Comparison of ENCODE assay signal across 10 cellular contexts in the genomic region with DNA sequence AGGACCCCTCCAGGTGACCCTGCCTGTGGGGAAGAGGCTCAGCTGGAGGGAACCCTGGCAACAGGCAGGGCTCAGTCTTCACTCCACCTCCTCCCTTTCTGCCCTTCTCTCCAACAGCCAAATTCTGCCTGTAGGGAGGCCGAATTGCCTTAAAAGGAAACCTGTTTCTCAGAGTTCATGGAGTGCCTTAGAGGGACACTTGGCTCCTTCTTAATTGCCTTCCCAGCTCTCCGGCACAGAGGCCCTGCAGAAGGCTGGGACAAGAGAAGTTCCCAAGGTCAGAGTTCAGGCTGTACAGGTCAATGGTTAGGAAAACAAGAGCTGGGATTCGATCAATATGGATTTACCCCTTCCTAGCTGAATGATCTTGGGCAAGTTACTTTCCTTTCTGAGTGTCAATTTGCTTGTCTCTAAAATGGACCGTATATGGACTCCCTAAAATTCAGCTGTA. TPM values are rescaled to one million over a fixed set of nuclear protein-coding genes. Genes with fewer than 3 reads are reported as not detected.
DNase-seq lines count a peak whose midpoint lies in the region; ATAC-seq and TF ChIP-seq lines count a peak whose summit lies in the region.
"Had no signal": no experiment of that assay in that cellular context is flagged by ENCODE, and none has a peak within 500 bp of the region (broad histone marks: within the 10 kb centered on the region; RNA-seq: fewer than 3 reads in every experiment).

No MANE protein-coding gene starts in this region.

- H3K9me3 ChIP-seq in HEK293 (ENCODE audit: control insufficient read depth, insufficient read depth, low read depth, low read length) (no peaks in the 10 kb centered on the region), skeletal muscle tissue (ENCODE audit: control insufficient read depth in 3 of 3, low read length in 3 of 3) (no peaks in the 10 kb centered on the region)

- no peaks in the 10 kb centered on the region for H3K27me3 ChIP-seq in skeletal muscle tissue (ENCODE audit: control insufficient read depth in 3 of 3, insufficient read depth in 3 of 3, low read length in 3 of 3)

- H3K36me3 ChIP-seq in HEK293 (ENCODE audit: control insufficient read depth in 2 of 2, insufficient read depth in 1 of 2, low read length in 2 of 2) = no peaks in the 10 kb centered on the region
- H3K36me3 ChIP-seq in skeletal muscle tissue (ENCODE audit: control insufficient read depth in 3 of 3, insufficient read depth in 3 of 3, low read length in 3 of 3) = peaks cover 0 to 8% (median 2%) of the 10 kb centered on the region in 3 donors

- no peaks in the 10 kb centered on the region for H3K36me3 Mint-ChIP-seq in natural killer cell

- CTCF ChIA-PET in HEK293 (lab: Yijun Ruan, JAX) = interaction anchor here (1.1 to 5.5 kb wide), 5 partner anchors 10 to 20 kb away, joined by 3 to 74 read pairs (median 5); no protein-coding TSS in a partner anchor

- TF ChIP-seq CTCF in HEK293 (tag by site-specific recombination; IDR thresholded peaks at IDR 0.05) = no peak
- no peak for TF ChIP-seq CTCF in natural killer cell (IDR thresholded peaks at IDR 0.05)

- ATAC-seq in left lobe of liver (peak; percentile 53), GM21526 (IDR thresholded peaks at IDR 0.05; ENCODE audit: low FRiP score, unreplicated experiment) (no peak), natural killer cell (no peak)
- ATAC-seq: T-cell had no signal

- H3K9ac ChIP-seq in skeletal muscle tissue (ENCODE audit: low read depth in 1 of 3, low read length in 3 of 3) = peak overlapping the region in 1 of 3 donors; percentile 33

- H3K4me3 ChIP-seq in HEK293 (ENCODE audit: low read depth, low read length) (no peak overlapping the region), skeletal muscle tissue (ENCODE audit: low read length in 3 of 3) (peak overlapping the region in 1 of 3 donors; percentile 13)

- POLR2A ChIA-PET in HEK293 (lab: Yijun Ruan, JAX) = no interaction called here

- no peaks in the 10 kb centered on the region for H3K27me3 Mint-ChIP-seq in natural killer cell (ENCODE audit: low read depth in 2 of 2)
- H3K27me3 Mint-ChIP-seq: activated T-cell treated with anti-CD3 and anti-CD28 coated beads, Interleukin-2, amount 50 U/mL, for 24 hours; T-cell had no signal

- H3K4me1 ChIP-seq in HEK293 (ENCODE audit: control insufficient read depth, insufficient read depth, low read length) (no peaks in the 10 kb centered on the region; the same call in none of the 2 replicates), skeletal muscle tissue (ENCODE audit: control insufficient read depth in 3 of 3, insufficient read depth in 3 of 3, low read length in 3 of 3) (peaks cover 46 to 61% (median 58%) of the 10 kb centered on the region in 3 donors)

- no peak overlapping the region for H3K4me3 Mint-ChIP-seq in natural killer cell
- H3K4me3 Mint-ChIP-seq: activated T-cell treated with anti-CD3 and anti-CD28 coated beads, Interleukin-2, amount 50 U/mL, for 24 hours; T-cell had no signal

- intact Hi-C loops in natural killer cell (cut with micrococcal nuclease) = no loop called here

- H3K9me3 Mint-ChIP-seq in natural killer cell = no peaks in the 10 kb centered on the region
- H3K9me3 Mint-ChIP-seq: activated T-cell treated with anti-CD3 and anti-CD28 coated beads, Interleukin-2, amount 50 U/mL, for 24 hours; T-cell had no signal

- H3K4me1 Mint-ChIP-seq in natural killer cell = peaks cover 8 to 17% of the 10 kb centered on the region in 2 donors

- H3K27ac ChIP-seq in HEK293 (ENCODE audit: extremely low read depth, low read depth, low read length) (no peak overlapping the region), cingulate gyrus (ENCODE audit: low read depth, low read length) (peak overlapping the region; percentile 98), skeletal muscle tissue (ENCODE audit: low read depth, low read length) (peak overlapping the region; percentile 77)

- DNase-seq in left lobe of liver (ENCODE audit: low spot score) = peak; percentile 70
- no peak for DNase-seq in natural killer cell
- DNase-seq in activated T-cell treated with anti-CD3 and anti-CD28 coated beads for 4 hours = no peak
- no peak for DNase-seq in GF-D8 (lab: John Stamatoyannopoulos, UW)
- DNase-seq: activated T-cell treated with anti-CD3 and anti-CD28 coated beads, Interleukin-2, amount 50 U/mL, for 24 hours; T-cell had no signal

- H3K27ac Mint-ChIP-seq in natural killer cell = no peak overlapping the region
- H3K27ac Mint-ChIP-seq: activated T-cell treated with anti-CD3 and anti-CD28 coated beads, Interleukin-2, amount 50 U/mL, for 24 hours; T-cell had no signal

TF ChIP-seq in HEK293, 187 proteins besides CTCF, POLR2A, EP300 and RAD21:
- TF ChIP-seq ZIC2 (tag by site-specific recombination; IDR thresholded peaks at IDR 0.05) (peak; percentile 67; the same call in 1 of the 2 replicates), ZNF155 (tag by site-specific recombination; IDR thresholded peaks at IDR 0.05) (no peak), PRDM1 (tag by site-specific recombination; IDR thresholded peaks at IDR 0.05) (peak; percentile 33; the same call in 1 of the 2 replicates), ZNF341 (tag by site-specific recombination; IDR thresholded peaks at IDR 0.05; ENCODE audit: low read depth) (peak; percentile 57), ZBTB8A (tag by site-specific recombination; IDR thresholded peaks at IDR 0.05) (0 out of 2 replicates have a peak, but pooled peaks have one; percentile 24), ZNF335 (tag by site-specific recombination; conservative IDR thresholded peaks at IDR 0.05) (peak; percentile 49; the same call in 1 of the 2 replicates), SCRT2 (tag by site-specific recombination; IDR thresholded peaks at IDR 0.05) (peak; percentile 29; the same call in 1 of the 2 replicates), ZNF391 (tag by site-specific recombination; IDR thresholded peaks at IDR 0.05; ENCODE audit: borderline replicate concordance, low read depth) (no peak)
- TF ChIP-seq, protein P1, sequence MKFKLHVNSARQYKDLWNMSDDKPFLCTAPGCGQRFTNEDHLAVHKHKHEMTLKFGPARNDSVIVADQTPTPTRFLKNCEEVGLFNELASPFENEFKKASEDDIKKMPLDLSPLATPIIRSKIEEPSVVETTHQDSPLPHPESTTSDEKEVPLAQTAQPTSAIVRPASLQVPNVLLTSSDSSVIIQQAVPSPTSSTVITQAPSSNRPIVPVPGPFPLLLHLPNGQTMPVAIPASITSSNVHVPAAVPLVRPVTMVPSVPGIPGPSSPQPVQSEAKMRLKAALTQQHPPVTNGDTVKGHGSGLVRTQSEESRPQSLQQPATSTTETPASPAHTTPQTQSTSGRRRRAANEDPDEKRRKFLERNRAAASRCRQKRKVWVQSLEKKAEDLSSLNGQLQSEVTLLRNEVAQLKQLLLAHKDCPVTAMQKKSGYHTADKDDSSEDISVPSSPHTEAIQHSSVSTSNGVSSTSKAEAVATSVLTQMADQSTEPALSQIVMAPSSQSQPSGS (tag by site-specific recombination; IDR thresholded peaks at IDR 0.05; ENCODE audit: low read depth) = no peak

RNA-seq across cellular contexts. Expression of a gene that starts 6.2 kb away (rescaled TPM):
- total RNA-seq in left lobe of liver = 67.7 TPM
- total RNA-seq in skeletal muscle tissue = 42.8 TPM
- total RNA-seq in natural killer cell = 10 to 100 TPM; 36.9 to 48.4 (median 44.1) TPM

RNA-seq across cellular contexts. Expression of a gene that starts 31.7 kb away (rescaled TPM):
- total RNA-seq in left lobe of liver (1.8 TPM), skeletal muscle tissue (8.9 TPM), natural killer cell (1 to 10 TPM in 2 of 3 donors, under 1 TPM in 1; 0.63 to 1.7 (median 1.1) TPM)

RNA-seq across cellular contexts. Expression of a gene that starts 38.2 kb away (rescaled TPM):
- 4.6 TPM for total RNA-seq in left lobe of liver
- total RNA-seq in skeletal muscle tissue = 11.0 TPM
- 1 to 10 TPM; 2.5 to 3.9 (median 2.8) TPM for total RNA-seq in natural killer cell
